In the genomic region with DNA sequence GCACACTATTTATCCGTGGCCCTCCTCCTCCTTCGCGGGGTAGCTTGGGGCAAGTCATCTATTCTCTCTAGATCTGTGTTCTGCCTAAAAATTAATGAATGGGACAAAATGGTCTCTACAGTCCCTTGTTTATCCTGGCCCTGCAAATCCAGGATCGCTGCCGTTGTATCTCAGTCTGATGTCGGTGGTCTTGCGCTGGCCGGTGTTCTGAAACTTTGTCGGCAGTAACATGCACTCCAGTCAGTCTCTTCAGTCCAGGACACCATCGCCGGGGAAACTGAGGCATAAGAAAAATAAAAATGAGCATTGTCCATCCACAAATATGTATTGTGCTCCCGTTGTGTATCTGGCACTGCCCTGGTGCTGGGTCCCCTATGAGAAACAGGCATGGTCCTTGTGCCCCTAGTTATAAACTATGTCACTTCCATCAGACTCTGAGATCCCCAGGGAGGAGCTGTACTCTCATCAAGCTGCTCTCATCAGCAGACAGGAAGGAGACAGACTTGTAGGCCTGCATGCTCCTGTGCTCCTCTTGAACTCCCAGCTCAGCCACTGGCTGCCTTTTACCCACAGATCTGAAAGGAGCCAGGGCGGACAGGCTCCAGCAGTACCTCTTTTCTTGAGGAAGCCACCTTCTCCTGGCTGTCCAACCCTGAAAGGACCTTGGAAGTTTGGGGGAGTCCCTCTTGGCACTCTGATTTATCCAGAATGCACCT, we compare ENCODE assay signal across 2 cellular contexts.
TF ChIP-seq lines count a peak whose summit lies in the region.

No MANE protein-coding gene starts in this region.

TF ChIP-seq in HCT116, 20 proteins besides CTCF, POLR2A, EP300 and RAD21 (continued from another document):
- TF ChIP-seq REST (IDR thresholded peaks at IDR 0.05; ENCODE audit: low read depth) (no peak), CEBPB (IDR thresholded peaks at IDR 0.05; ENCODE audit: low read depth) (no peak), SRF (IDR thresholded peaks at IDR 0.05; ENCODE audit: low read depth) (no peak), EZH2phosphoT487 (IDR thresholded peaks at IDR 0.05; ENCODE audit: borderline replicate concordance) (no peak), ELF1 (IDR thresholded peaks at IDR 0.05; ENCODE audit: borderline replicate concordance, low read depth) (no peak), POLR2AphosphoS5 (IDR thresholded peaks at IDR 0.05; ENCODE audit: low read depth, low read length) (no peak), EZH2 (IDR thresholded peaks at IDR 0.05) (no peak)
- TF ChIP-seq, protein P1, sequence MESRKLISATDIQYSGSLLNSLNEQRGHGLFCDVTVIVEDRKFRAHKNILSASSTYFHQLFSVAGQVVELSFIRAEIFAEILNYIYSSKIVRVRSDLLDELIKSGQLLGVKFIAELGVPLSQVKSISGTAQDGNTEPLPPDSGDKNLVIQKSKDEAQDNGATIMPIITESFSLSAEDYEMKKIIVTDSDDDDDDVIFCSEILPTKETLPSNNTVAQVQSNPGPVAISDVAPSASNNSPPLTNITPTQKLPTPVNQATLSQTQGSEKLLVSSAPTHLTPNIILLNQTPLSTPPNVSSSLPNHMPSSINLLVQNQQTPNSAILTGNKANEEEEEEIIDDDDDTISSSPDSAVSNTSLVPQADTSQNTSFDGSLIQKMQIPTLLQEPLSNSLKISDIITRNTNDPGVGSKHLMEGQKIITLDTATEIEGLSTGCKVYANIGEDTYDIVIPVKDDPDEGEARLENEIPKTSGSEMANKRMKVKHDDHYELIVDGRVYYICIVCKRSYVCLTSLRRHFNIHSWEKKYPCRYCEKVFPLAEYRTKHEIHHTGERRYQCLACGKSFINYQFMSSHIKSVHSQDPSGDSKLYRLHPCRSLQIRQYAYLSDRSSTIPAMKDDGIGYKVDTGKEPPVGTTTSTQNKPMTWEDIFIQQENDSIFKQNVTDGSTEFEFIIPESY (IDR thresholded peaks at IDR 0.05; ENCODE audit: extremely low read depth, insufficient replicate concordance, low read length): no peak
TF ChIP-seq in HCT116: peak in this region for 0.

TF ChIP-seq in WTC11, 78 proteins besides CTCF, POLR2A, EP300 and RAD21:
- no peak for TF ChIP-seq AFF4 (CRISPR knock-in tag; IDR thresholded peaks at IDR 0.05; ENCODE audit: borderline replicate concordance)
- TF ChIP-seq, protein P2, sequence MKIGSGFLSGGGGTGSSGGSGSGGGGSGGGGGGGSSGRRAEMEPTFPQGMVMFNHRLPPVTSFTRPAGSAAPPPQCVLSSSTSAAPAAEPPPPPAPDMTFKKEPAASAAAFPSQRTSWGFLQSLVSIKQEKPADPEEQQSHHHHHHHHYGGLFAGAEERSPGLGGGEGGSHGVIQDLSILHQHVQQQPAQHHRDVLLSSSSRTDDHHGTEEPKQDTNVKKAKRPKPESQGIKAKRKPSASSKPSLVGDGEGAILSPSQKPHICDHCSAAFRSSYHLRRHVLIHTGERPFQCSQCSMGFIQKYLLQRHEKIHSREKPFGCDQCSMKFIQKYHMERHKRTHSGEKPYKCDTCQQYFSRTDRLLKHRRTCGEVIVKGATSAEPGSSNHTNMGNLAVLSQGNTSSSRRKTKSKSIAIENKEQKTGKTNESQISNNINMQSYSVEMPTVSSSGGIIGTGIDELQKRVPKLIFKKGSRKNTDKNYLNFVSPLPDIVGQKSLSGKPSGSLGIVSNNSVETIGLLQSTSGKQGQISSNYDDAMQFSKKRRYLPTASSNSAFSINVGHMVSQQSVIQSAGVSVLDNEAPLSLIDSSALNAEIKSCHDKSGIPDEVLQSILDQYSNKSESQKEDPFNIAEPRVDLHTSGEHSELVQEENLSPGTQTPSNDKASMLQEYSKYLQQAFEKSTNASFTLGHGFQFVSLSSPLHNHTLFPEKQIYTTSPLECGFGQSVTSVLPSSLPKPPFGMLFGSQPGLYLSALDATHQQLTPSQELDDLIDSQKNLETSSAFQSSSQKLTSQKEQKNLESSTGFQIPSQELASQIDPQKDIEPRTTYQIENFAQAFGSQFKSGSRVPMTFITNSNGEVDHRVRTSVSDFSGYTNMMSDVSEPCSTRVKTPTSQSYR (CRISPR knock-in tag; IDR thresholded peaks at IDR 0.05): no peak
- TF ChIP-seq, protein P3, sequence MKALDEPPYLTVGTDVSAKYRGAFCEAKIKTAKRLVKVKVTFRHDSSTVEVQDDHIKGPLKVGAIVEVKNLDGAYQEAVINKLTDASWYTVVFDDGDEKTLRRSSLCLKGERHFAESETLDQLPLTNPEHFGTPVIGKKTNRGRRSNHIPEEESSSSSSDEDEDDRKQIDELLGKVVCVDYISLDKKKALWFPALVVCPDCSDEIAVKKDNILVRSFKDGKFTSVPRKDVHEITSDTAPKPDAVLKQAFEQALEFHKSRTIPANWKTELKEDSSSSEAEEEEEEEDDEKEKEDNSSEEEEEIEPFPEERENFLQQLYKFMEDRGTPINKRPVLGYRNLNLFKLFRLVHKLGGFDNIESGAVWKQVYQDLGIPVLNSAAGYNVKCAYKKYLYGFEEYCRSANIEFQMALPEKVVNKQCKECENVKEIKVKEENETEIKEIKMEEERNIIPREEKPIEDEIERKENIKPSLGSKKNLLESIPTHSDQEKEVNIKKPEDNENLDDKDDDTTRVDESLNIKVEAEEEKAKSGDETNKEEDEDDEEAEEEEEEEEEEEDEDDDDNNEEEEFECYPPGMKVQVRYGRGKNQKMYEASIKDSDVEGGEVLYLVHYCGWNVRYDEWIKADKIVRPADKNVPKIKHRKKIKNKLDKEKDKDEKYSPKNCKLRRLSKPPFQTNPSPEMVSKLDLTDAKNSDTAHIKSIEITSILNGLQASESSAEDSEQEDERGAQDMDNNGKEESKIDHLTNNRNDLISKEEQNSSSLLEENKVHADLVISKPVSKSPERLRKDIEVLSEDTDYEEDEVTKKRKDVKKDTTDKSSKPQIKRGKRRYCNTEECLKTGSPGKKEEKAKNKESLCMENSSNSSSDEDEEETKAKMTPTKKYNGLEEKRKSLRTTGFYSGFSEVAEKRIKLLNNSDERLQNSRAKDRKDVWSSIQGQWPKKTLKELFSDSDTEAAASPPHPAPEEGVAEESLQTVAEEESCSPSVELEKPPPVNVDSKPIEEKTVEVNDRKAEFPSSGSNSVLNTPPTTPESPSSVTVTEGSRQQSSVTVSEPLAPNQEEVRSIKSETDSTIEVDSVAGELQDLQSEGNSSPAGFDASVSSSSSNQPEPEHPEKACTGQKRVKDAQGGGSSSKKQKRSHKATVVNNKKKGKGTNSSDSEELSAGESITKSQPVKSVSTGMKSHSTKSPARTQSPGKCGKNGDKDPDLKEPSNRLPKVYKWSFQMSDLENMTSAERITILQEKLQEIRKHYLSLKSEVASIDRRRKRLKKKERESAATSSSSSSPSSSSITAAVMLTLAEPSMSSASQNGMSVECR (CRISPR knock-in tag; IDR thresholded peaks at IDR 0.05; ENCODE audit: borderline replicate concordance): 0 out of 2 replicates have a peak, but pooled peaks have one; percentile 2
- no peak for TF ChIP-seq USF1 (CRISPR knock-in tag; IDR thresholded peaks at IDR 0.05)
